In genomic region chr19:46345157-46345556, GRCh38 we compare ENCODE assay signal across 23 cellular contexts. TPM values are rescaled to one million over a fixed set of nuclear protein-coding genes. Genes with fewer than 3 reads are reported as not detected.
A peak's percentile ranks its signal among the peaks of the same experiment; 100 is the strongest.
DNase-seq lines count a peak whose midpoint lies in the region; ATAC-seq, FAIRE-seq and TF ChIP-seq lines count a peak whose summit lies in the region.
"Had no signal": no experiment of that assay in that cellular context is flagged by ENCODE, and none has a peak within 500 bp of the region (broad histone marks: within the 10 kb centered on the region; RNA-seq: fewer than 3 reads in every experiment).

No MANE protein-coding gene starts in this region.

- H3K9ac ChIP-seq in stomach smooth muscle (ENCODE audit: low read length in 2 of 2): no peak overlapping the region

- peaks cover 36% of the 10 kb centered on the region for H3K4me1 Mint-ChIP-seq in activated naive CD8-positive, alpha-beta T cell (ENCODE audit: low read depth)
- peaks cover 26% of the 10 kb centered on the region for H3K4me1 Mint-ChIP-seq in activated naive CD8-positive, alpha-beta T cell treated with anti-CD3 and anti-CD28 coated beads for 36 hours
- H3K4me1 Mint-ChIP-seq in activated CD4-positive, alpha-beta memory T cell treated with anti-CD3 and anti-CD28 coated beads, Interleukin-2, amount 10 ng/mL, durations not matched to agents 7 days and 5 days: peaks cover 37% of the 10 kb centered on the region
- peaks cover 44 to 48% of the 10 kb centered on the region in 2 donors for H3K4me1 Mint-ChIP-seq in immature natural killer cell

- H3K4me1 ChIP-seq in stomach smooth muscle (ENCODE audit: control insufficient read depth, insufficient read depth, low read length) (peaks cover 34% of the 10 kb centered on the region), pancreas (peaks cover 9 to 20% (median 10%) of the 10 kb centered on the region in 3 donors)

- peak overlapping the region; percentile 97 for H3K4me3 Mint-ChIP-seq in activated naive CD8-positive, alpha-beta T cell
- H3K4me3 Mint-ChIP-seq in activated naive CD8-positive, alpha-beta T cell treated with anti-CD3 and anti-CD28 coated beads for 36 hours: no peak overlapping the region
- H3K4me3 Mint-ChIP-seq in activated CD4-positive, alpha-beta memory T cell treated with anti-CD3 and anti-CD28 coated beads, Interleukin-2, amount 10 ng/mL, durations not matched to agents 7 days and 5 days: peak overlapping the region; percentile 94
- peak overlapping the region; percentile 94 to 98 (median 97) for H3K4me3 Mint-ChIP-seq in immature natural killer cell
- H3K4me3 Mint-ChIP-seq: CD14-positive monocyte; dendritic cell treated with granulocyte-macrophage colony-stimulating factor and Interleukin-4, amounts not matched to agents 40 ng/mL and 50 ng/mL, for 4 days had no signal

- H3K4me3 ChIP-seq in stomach smooth muscle (ENCODE audit: low read length in 2 of 2): no peak overlapping the region
- no peak overlapping the region for H3K4me3 ChIP-seq in pancreas
- H3K4me3 ChIP-seq: psoas muscle had no signal

- no peak for ATAC-seq in GM19452 (IDR thresholded peaks at IDR 0.05; ENCODE audit: unreplicated experiment)
- ATAC-seq in HG02571 (IDR thresholded peaks at IDR 0.05; ENCODE audit: unreplicated experiment): no peak
- no peak for ATAC-seq in pancreas
- ATAC-seq: Panc1, psoas muscle had no signal

- peaks cover 3% of the 10 kb centered on the region for H3K36me3 Mint-ChIP-seq in activated naive CD8-positive, alpha-beta T cell
- peaks cover 27% of the 10 kb centered on the region for H3K36me3 Mint-ChIP-seq in activated naive CD8-positive, alpha-beta T cell treated with anti-CD3 and anti-CD28 coated beads for 36 hours
- peaks cover 22% of the 10 kb centered on the region for H3K36me3 Mint-ChIP-seq in activated CD4-positive, alpha-beta memory T cell treated with anti-CD3 and anti-CD28 coated beads, Interleukin-2, amount 10 ng/mL, durations not matched to agents 7 days and 5 days (ENCODE audit: low read depth)
- peaks cover 0 to 4% (median 0%) of the 10 kb centered on the region in 3 donors for H3K36me3 Mint-ChIP-seq in immature natural killer cell
- H3K36me3 Mint-ChIP-seq: CD14-positive monocyte had no signal

- H3K27me3 Mint-ChIP-seq in activated naive CD8-positive, alpha-beta T cell: peaks cover 2% of the 10 kb centered on the region
- peaks cover 9% of the 10 kb centered on the region for H3K27me3 Mint-ChIP-seq in activated naive CD8-positive, alpha-beta T cell treated with anti-CD3 and anti-CD28 coated beads for 36 hours
- peaks cover 20% of the 10 kb centered on the region for H3K27me3 Mint-ChIP-seq in activated CD4-positive, alpha-beta memory T cell treated with anti-CD3 and anti-CD28 coated beads, Interleukin-2, amount 10 ng/mL, durations not matched to agents 7 days and 5 days
- H3K27me3 Mint-ChIP-seq in immature natural killer cell (ENCODE audit: low read depth in 3 of 3): peaks cover 18 to 21% (median 21%) of the 10 kb centered on the region in 3 donors

- DNase-seq in activated naive CD8-positive, alpha-beta T cell treated with anti-CD3 and anti-CD28 coated beads for 36 hours: no peak
- no peak for DNase-seq in activated CD4-positive, alpha-beta memory T cell treated with anti-CD3 and anti-CD28 coated beads, Interleukin-2, amount 10 ng/mL, durations not matched to agents 7 days and 5 days
- DNase-seq in immature natural killer cell (no peak), pancreas (no peak)
- DNase-seq: H7, head of caudate nucleus, NCI-H1436 treated with DMSO at 0.1 percent for 48 hours, NCI-H510A treated with DMSO at 0.1 percent for 48 hours, psoas muscle, SIG-M5, WERI-Rb-1 had no signal

- intact Hi-C loops in pancreas (cut with DNase I): no loop called here

- no peak for FAIRE-seq in pancreas (lab: Jason Lieb, UNC)
- FAIRE-seq: bronchial epithelial cell, G401.6, urothelium cell line had no signal

- H3K27ac Mint-ChIP-seq in activated naive CD8-positive, alpha-beta T cell: no peak overlapping the region
- no peak overlapping the region for H3K27ac Mint-ChIP-seq in activated naive CD8-positive, alpha-beta T cell treated with anti-CD3 and anti-CD28 coated beads for 36 hours
- H3K27ac Mint-ChIP-seq in activated CD4-positive, alpha-beta memory T cell treated with anti-CD3 and anti-CD28 coated beads, Interleukin-2, amount 10 ng/mL, durations not matched to agents 7 days and 5 days: peak overlapping the region; percentile 11
- H3K27ac Mint-ChIP-seq in immature natural killer cell: peak overlapping the region in 3 of 6 donors; percentile 1 to 76 (median 11)

- no peak for TF ChIP-seq CTCF in pancreas (IDR thresholded peaks at IDR 0.05)

- no peaks in the 10 kb centered on the region for H3K9me3 Mint-ChIP-seq in activated naive CD8-positive, alpha-beta T cell (ENCODE audit: low read depth)
- no peaks in the 10 kb centered on the region for H3K9me3 Mint-ChIP-seq in activated naive CD8-positive, alpha-beta T cell treated with anti-CD3 and anti-CD28 coated beads for 36 hours
- no peaks in the 10 kb centered on the region for H3K9me3 Mint-ChIP-seq in activated CD4-positive, alpha-beta memory T cell treated with anti-CD3 and anti-CD28 coated beads, Interleukin-2, amount 10 ng/mL, durations not matched to agents 7 days and 5 days
- peaks cover 0 to 2% (median 0%) of the 10 kb centered on the region in 6 donors for H3K9me3 Mint-ChIP-seq in immature natural killer cell
- H3K9me3 Mint-ChIP-seq: activated T-helper 1 cell treated with anti-CD3 and anti-CD28 coated beads, Interleukin-12 subunit alpha, Interleukin-12 subunit beta, Interleukin-2, Interleukin-4 antibody, amounts not matched to agents 30 ng/mL and 10 ng/mL and 1 ng/mL, durations not matched to agents 14 hours and 24 hours and 36 hours; dendritic cell treated with granulocyte-macrophage colony-stimulating factor and Interleukin-4, amounts not matched to agents 40 ng/mL and 50 ng/mL, for 4 days had no signal

- no peaks in the 10 kb centered on the region for H3K9me3 ChIP-seq in stomach smooth muscle (ENCODE audit: control insufficient read depth in 2 of 2, low read length in 2 of 2)
- H3K9me3 ChIP-seq in pancreas: no peaks in the 10 kb centered on the region
- H3K9me3 ChIP-seq: psoas muscle had no signal

- H3K36me3 ChIP-seq in stomach smooth muscle (ENCODE audit: control insufficient read depth in 2 of 2, insufficient read depth in 2 of 2, low read length in 2 of 2) (peaks cover 3 to 12% of the 10 kb centered on the region in 2 donors), pancreas (no peaks in the 10 kb centered on the region)

- H3K27ac ChIP-seq in stomach smooth muscle (ENCODE audit: low read length) (peak overlapping the region; percentile 74), pancreas (no peak overlapping the region)
- H3K27ac ChIP-seq: psoas muscle, WERI-Rb-1 had no signal

- 74 to 79% methylated on average over 5 of the region's 5 CpGs for WGBS in pancreas, 2 donors

- H3K27me3 ChIP-seq in stomach smooth muscle (ENCODE audit: control insufficient read depth in 1 of 2, insufficient read depth in 2 of 2, low read length in 2 of 2) (no peaks in the 10 kb centered on the region), pancreas (no peaks in the 10 kb centered on the region)

- CTCF ChIA-PET in activated CD4-positive, alpha-beta memory T cell treated with anti-CD3 and anti-CD28 coated beads, Interleukin-2, amount 10 ng/mL, durations not matched to agents 7 days and 5 days (lab: Charles Lee): no interaction called here

- POLR2A ChIA-PET in activated CD4-positive, alpha-beta memory T cell treated with anti-CD3 and anti-CD28 coated beads, Interleukin-2, amount 10 ng/mL, durations not matched to agents 7 days and 5 days (lab: Charles Lee): no interaction called here

RNA-seq across cellular contexts. Expression of gene PPP5C, which starts 1.7 kb away (rescaled TPM):
- 100 to 1,000 TPM; 123 to 132 TPM for total RNA-seq in activated naive CD8-positive, alpha-beta T cell treated with anti-CD3 and anti-CD28 coated beads for 36 hours
- 10 to 100 TPM; 84.6 to 85.1 TPM for total RNA-seq in activated CD4-positive, alpha-beta memory T cell treated with anti-CD3 and anti-CD28 coated beads, Interleukin-2, amount 10 ng/mL, durations not matched to agents 7 days and 5 days
- polyA plus RNA-seq in immature natural killer cell (10 to 100 TPM; 25.0 to 80.9 (median 63.8) TPM), pancreas (10 to 100 TPM; 41.7 to 53.9 TPM)
- 10 to 100 TPM; 16.7 to 28.0 (median 22.6) TPM for total RNA-seq in pancreas

RNA-seq across cellular contexts. Expression of gene HIF3A, which starts 48.3 kb away (rescaled TPM):
- total RNA-seq in activated naive CD8-positive, alpha-beta T cell treated with anti-CD3 and anti-CD28 coated beads for 36 hours: not detected
- total RNA-seq in activated CD4-positive, alpha-beta memory T cell treated with anti-CD3 and anti-CD28 coated beads, Interleukin-2, amount 10 ng/mL, durations not matched to agents 7 days and 5 days: not detected
- polyA plus RNA-seq in immature natural killer cell: not detected
- total RNA-seq in pancreas: 10 to 100 TPM in 1 of 6 donors, 1 to 10 TPM in 4, under 1 TPM in 1; 0.71 to 12.7 (median 5.1) TPM
- polyA plus RNA-seq in pancreas: 10 to 100 TPM; 23.8 to 27.6 TPM
- total RNA-seq: activated T-helper 1 cell treated with anti-CD3 and anti-CD28 coated beads, Interleukin-12 subunit alpha, Interleukin-12 subunit beta, Interleukin-2, Interleukin-4 antibody, amounts not matched to agents 30 ng/mL and 10 ng/mL and 1 ng/mL, durations not matched to agents 14 hours and 24 hours and 36 hours; T-helper 1 cell treated with Interleukin-12 subunit alpha and Interleukin-12 subunit beta and Interleukin-4 antibody, amounts not matched to agents 30 ng/mL and 1 ng/mL, for 36 hours had no signal
- polyA plus RNA-seq: CD14-positive monocyte had no signal
